Comparison of ENCODE assay signal across 10 cellular contexts in the genomic region with DNA sequence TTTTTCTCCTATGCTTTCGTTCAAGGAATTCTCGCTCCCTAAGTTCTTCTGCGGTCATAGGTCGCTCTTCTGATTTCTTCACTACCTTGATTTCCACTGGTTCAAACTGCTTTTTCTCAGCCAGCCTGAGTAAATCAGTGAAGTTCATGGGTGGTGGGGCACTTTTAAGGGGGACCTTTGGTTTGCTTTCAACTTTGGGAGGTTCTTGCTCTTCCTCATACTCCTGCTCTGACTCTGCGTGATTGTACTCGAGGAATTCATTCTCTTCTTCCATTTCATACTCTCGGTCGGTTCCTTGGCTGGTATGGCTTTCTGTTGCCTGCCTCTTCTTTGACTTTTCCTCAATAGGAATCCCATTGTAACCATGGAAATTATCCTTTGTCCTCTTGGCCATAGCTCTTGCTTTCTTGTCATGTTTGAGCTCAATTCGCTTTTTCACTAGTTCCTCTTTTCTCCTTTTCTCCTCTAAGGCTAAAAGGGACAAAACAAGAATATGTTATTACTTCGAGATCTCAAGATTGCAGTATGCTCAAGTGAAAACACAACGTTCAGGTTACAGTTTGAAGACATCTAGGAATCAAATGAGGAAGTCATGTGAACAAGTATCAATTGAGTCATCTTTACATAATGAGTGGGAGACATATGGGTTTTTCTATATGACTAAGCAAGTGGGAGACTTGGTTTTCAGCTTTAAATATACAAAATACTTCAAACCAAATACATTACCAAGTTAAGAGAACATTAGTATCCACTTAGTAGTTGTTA. TPM values are rescaled to one million over a fixed set of nuclear protein-coding genes. Genes with fewer than 3 reads are reported as not detected.
DNase-seq lines count a peak whose midpoint lies in the region; ATAC-seq and TF ChIP-seq lines count a peak whose summit lies in the region.
"Had no signal": no experiment of that assay in that cellular context is flagged by ENCODE, and none has a peak within 500 bp of the region (broad histone marks: within the 10 kb centered on the region; RNA-seq: fewer than 3 reads in every experiment).

No MANE protein-coding gene starts in this region.

- H3K4me1 ChIP-seq in uterus, result no peaks in the 10 kb centered on the region
- H3K4me1 ChIP-seq: neural progenitor cell had no signal

- H3K9me3 Mint-ChIP-seq in activated CD4-positive, alpha-beta memory T cell treated with anti-CD3 and anti-CD28 coated beads for 36 hours, result no peaks in the 10 kb centered on the region
- H3K9me3 Mint-ChIP-seq: neural progenitor cell had no signal

- no peaks in the 10 kb centered on the region for H3K9me3 ChIP-seq in uterus

- intact Hi-C loops in activated CD4-positive, alpha-beta memory T cell treated with anti-CD3 and anti-CD28 coated beads for 36 hours (cut with micrococcal nuclease), result loop anchor here (1.0 to 5.0 kb wide), 5 partner anchors 18 to 149 kb away; partner anchors contain the start of genes SPTY2D1 and UEVLD
- intact Hi-C loops in uterus (cut with DNase I; ENCODE audit: low total_unique reads), result no loop called here

- peak; percentile 95 for ATAC-seq in GM19351 (IDR thresholded peaks at IDR 0.05; ENCODE audit: unreplicated experiment)
- peak; percentile 94 for ATAC-seq in HG03103 (IDR thresholded peaks at IDR 0.05; ENCODE audit: low read depth, unreplicated experiment)

- H3K27me3 Mint-ChIP-seq in activated CD4-positive, alpha-beta memory T cell treated with anti-CD3 and anti-CD28 coated beads for 36 hours, result no peaks in the 10 kb centered on the region

- no peak overlapping the region for H3K27ac ChIP-seq in uterus
- H3K27ac ChIP-seq: neural progenitor cell had no signal

- peak overlapping the region; percentile 77 for H3K27ac Mint-ChIP-seq in activated CD4-positive, alpha-beta memory T cell treated with anti-CD3 and anti-CD28 coated beads for 36 hours
- H3K27ac Mint-ChIP-seq: neural progenitor cell had no signal

- POLR2A ChIA-PET in activated CD4-positive, alpha-beta memory T cell treated with anti-CD3 and anti-CD28 coated beads for 36 hours (lab: Charles Lee), result interaction anchor here (1.3 to 4.6 kb wide), 3 partner anchors 14 to 89 kb away, joined by 4 to 61 read pairs (median 10); partner anchors contain the start of genes SPTY2D1 and TSG101

- H3K36me3 ChIP-seq in uterus, result no peaks in the 10 kb centered on the region

- peak overlapping the region; percentile 5 for H3K4me3 Mint-ChIP-seq in activated CD4-positive, alpha-beta memory T cell treated with anti-CD3 and anti-CD28 coated beads for 36 hours
- H3K4me3 Mint-ChIP-seq: neural progenitor cell had no signal

- no peak for TF ChIP-seq POLR2A in uterus (IDR thresholded peaks at IDR 0.05)

- no peak for TF ChIP-seq CTCF in uterus (IDR thresholded peaks at IDR 0.05)

- peaks cover 29% of the 10 kb centered on the region for H3K36me3 Mint-ChIP-seq in activated CD4-positive, alpha-beta memory T cell treated with anti-CD3 and anti-CD28 coated beads for 36 hours

- H3K27me3 ChIP-seq in uterus, result no peaks in the 10 kb centered on the region
- H3K27me3 ChIP-seq: neural progenitor cell had no signal

- peaks cover 46% of the 10 kb centered on the region for H3K4me1 Mint-ChIP-seq in activated CD4-positive, alpha-beta memory T cell treated with anti-CD3 and anti-CD28 coated beads for 36 hours (ENCODE audit: low read depth)
- H3K4me1 Mint-ChIP-seq: neural progenitor cell had no signal

- CTCF ChIA-PET in activated CD4-positive, alpha-beta memory T cell treated with anti-CD3 and anti-CD28 coated beads for 36 hours (lab: Charles Lee), result interaction anchor here (1.0 to 2.9 kb wide), 5 partner anchors 14 to 149 kb away, joined by 3 to 24 read pairs (median 4); partner anchors contain the start of gene SPTY2D1

- peak; percentile 56 to 59 for DNase-seq in AML-193 (lab: John Stamatoyannopoulos, UW)
- DNase-seq in activated CD4-positive, alpha-beta memory T cell treated with anti-CD3 and anti-CD28 coated beads for 36 hours, result peak; percentile 14
- DNase-seq in uterus, result no peak
- no peak for DNase-seq in NCI-H2029 treated with DMSO at 0.1 percent for 48 hours (lab: John Stamatoyannopoulos, UW)
- DNase-seq in RKO (ENCODE audit: low spot score), result no peak
- no peak for DNase-seq in DMS53 treated with DMSO at 0.1 percent for 48 hours (lab: John Stamatoyannopoulos, UW; ENCODE audit: unreplicated experiment)
- DNase-seq: cerebellar nuclear complex had no signal

- no peak overlapping the region for H3K4me3 ChIP-seq in uterus
- H3K4me3 ChIP-seq: neural progenitor cell had no signal

RNA-seq across cellular contexts. Expression of gene MISFA, which starts 16.2 kb away (rescaled TPM):
- total RNA-seq in activated CD4-positive, alpha-beta memory T cell treated with anti-CD3 and anti-CD28 coated beads for 36 hours, result 1 to 10 TPM; 2.2 to 2.9 TPM
- total RNA-seq in uterus, result 1 to 10 TPM in 1 of 4 donors, not detected in 3; 5.6 TPM

RNA-seq across cellular contexts. Expression of gene SPTY2D1, which starts 18.3 kb away (rescaled TPM):
- 10 to 100 TPM; 18.7 to 23.4 TPM for total RNA-seq in activated CD4-positive, alpha-beta memory T cell treated with anti-CD3 and anti-CD28 coated beads for 36 hours
- 10 to 100 TPM; 12.6 to 32.8 (median 23.2) TPM for total RNA-seq in uterus

RNA-seq across cellular contexts. Expression of gene UEVLD, which starts 27.3 kb away (rescaled TPM):
- total RNA-seq in activated CD4-positive, alpha-beta memory T cell treated with anti-CD3 and anti-CD28 coated beads for 36 hours, result 10 to 100 TPM; 20.9 to 26.2 TPM
- 10 to 100 TPM; 11.8 to 37.3 (median 28.0) TPM for total RNA-seq in uterus

Comparison
In these comparisons a context has a peak if more than half of its experiments do, and no peak if none do; other contexts are left out.
1. DNase-seq: peak in AML-193 (2 of 2) and activated CD4-positive, alpha-beta memory T cell treated with anti-CD3 and anti-CD28 coated beads for 36 hours (single experiment); none in uterus (0 of 2), NCI-H2029 treated with DMSO at 0.1 percent for 48 hours (single experiment), RKO (single experiment) and DMS53 treated with DMSO at 0.1 percent for 48 hours (single experiment).